ENCODE assay signal across 8 cellular contexts in the genomic region with DNA sequence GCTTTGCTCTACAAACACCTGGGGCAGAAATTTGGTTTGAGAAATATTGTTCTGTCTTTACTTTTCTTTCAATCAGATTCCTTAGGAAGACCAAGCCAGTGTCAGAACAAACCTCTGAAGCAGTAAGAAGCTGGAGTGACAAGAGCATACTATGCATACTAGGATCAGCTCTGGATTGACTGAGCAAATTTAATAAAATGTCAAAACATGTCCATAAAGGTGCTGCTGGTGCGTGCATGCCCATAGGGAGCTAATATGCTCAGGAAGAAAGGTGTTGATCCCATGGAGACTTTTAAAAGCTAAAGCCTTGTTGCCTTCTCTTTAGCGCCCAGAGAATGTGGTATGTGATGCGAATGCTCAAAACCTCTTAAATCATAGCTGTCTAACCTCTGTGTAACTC.
"Had no signal": no experiment of that assay in that cellular context is flagged by ENCODE, and none has a peak within 500 bp of the region (broad histone marks: within the 10 kb centered on the region; RNA-seq: fewer than 3 reads in every experiment).

No MANE protein-coding gene starts in this region.

- H3K27ac ChIP-seq: GM23248 had no signal

- H3K9ac ChIP-seq: GM23248 had no signal

- DNase-seq: GM23248, GOT3, H7, H9, HCEC 1CT, HFFc6 had no signal

- H3K9me3 ChIP-seq: HAP-1 had no signal

- H2AFZ ChIP-seq: GM23248, GM23338 had no signal

- H3K4me2 ChIP-seq: GM23338 had no signal

- H3K4me3 ChIP-seq: GM23248, GM23338, HAP-1 had no signal

- H3K36me3 ChIP-seq: HAP-1 had no signal
